ENCODE assay signal across 1 cellular context in the genomic region with DNA sequence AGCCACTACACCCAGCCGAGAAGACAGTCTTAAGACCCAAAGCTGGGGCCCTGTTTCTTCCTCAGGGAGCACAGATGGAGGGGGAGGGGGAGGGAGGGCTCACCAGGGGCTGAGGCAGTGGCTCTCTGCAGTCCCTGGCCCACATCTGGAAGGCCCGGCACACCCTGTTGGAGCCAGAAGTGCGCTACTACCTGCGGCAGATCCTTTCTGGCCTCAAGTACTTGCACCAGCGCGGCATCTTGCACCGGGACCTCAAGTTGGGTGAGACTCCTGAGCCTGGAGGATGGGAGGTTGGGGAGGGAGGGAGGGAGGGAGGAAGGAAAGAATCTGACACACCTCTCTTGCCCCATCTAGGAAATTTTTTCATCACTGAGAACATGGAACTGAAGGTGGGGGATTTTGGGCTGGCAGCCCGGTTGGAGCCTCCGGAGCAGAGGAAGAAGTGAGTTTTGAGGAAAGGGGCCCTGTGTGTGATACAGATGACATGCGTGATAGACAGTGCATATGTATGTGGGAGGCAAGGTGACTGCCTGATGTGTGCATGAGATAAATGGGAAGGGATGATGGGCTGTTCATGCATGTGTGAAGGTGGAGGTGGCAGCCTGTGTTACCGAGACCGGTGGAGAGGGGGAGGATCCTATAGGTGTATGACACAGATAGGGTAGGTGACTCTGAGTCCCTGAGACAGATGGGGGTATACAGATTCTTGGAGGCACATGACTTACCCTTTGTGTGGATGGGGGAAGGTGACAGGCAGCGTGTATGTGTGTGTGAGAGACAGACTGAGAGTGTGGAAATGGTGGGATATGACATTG.
TF ChIP-seq lines count a peak whose summit lies in the region.

No MANE protein-coding gene starts in this region.

TF ChIP-seq in IMR-90, 13 proteins besides CTCF, POLR2A, EP300 and RAD21:
- TF ChIP-seq MAZ (IDR thresholded peaks at IDR 0.05; ENCODE audit: borderline replicate concordance, low read depth, low read length) (no peak), BHLHE40 (IDR thresholded peaks at IDR 0.05; ENCODE audit: low read depth, low read length) (no peak), RCOR1 (IDR thresholded peaks at IDR 0.05; ENCODE audit: insufficient replicate concordance, low read length) (no peak), MXI1 (IDR thresholded peaks at IDR 0.05; ENCODE audit: borderline replicate concordance, low read depth, low read length) (no peak), RFX5 (IDR thresholded peaks at IDR 0.05; ENCODE audit: low read depth, low read length) (no peak), CEBPB (IDR thresholded peaks at IDR 0.05; ENCODE audit: low read depth, low read length) (no peak), CHD1 (IDR thresholded peaks at IDR 0.05; ENCODE audit: low read depth, low read length) (no peak)
- TF ChIP-seq, protein P1, sequence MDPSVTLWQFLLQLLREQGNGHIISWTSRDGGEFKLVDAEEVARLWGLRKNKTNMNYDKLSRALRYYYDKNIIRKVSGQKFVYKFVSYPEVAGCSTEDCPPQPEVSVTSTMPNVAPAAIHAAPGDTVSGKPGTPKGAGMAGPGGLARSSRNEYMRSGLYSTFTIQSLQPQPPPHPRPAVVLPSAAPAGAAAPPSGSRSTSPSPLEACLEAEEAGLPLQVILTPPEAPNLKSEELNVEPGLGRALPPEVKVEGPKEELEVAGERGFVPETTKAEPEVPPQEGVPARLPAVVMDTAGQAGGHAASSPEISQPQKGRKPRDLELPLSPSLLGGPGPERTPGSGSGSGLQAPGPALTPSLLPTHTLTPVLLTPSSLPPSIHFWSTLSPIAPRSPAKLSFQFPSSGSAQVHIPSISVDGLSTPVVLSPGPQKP (IDR thresholded peaks at IDR 0.05; ENCODE audit: borderline replicate concordance, low read depth, low read length) = no peak
- TF ChIP-seq, protein P2, sequence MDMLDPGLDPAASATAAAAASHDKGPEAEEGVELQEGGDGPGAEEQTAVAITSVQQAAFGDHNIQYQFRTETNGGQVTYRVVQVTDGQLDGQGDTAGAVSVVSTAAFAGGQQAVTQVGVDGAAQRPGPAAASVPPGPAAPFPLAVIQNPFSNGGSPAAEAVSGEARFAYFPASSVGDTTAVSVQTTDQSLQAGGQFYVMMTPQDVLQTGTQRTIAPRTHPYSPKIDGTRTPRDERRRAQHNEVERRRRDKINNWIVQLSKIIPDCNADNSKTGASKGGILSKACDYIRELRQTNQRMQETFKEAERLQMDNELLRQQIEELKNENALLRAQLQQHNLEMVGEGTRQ (IDR thresholded peaks at IDR 0.05; ENCODE audit: low read depth, low read length) = no peak
TF ChIP-seq in IMR-90: peak in this region for 0.
